ENCODE assay signal across 10 cellular contexts in genomic region chr1:12179638-12180121, GRCh38. TPM values are rescaled to one million over a fixed set of nuclear protein-coding genes. Genes with fewer than 3 reads are reported as not detected.
DNase-seq lines count a peak whose midpoint lies in the region; ATAC-seq and TF ChIP-seq lines count a peak whose summit lies in the region.
"Had no signal": no experiment of that assay in that cellular context is flagged by ENCODE, and none has a peak within 500 bp of the region (broad histone marks: within the 10 kb centered on the region; RNA-seq: fewer than 3 reads in every experiment).

No MANE protein-coding gene starts in this region.

- H3K27me3 Mint-ChIP-seq in activated CD4-positive, alpha-beta T cell treated with anti-CD3 and anti-CD28 coated beads, Interleukin-2, amount 10 ng/mL, durations not matched to agents 7 days and 5 days, result no peaks in the 10 kb centered on the region
- H3K27me3 Mint-ChIP-seq in activated naive CD8-positive, alpha-beta T cell treated with anti-CD3 and anti-CD28 coated beads for 36 hours, result no peaks in the 10 kb centered on the region

- no peaks in the 10 kb centered on the region for H3K9me3 Mint-ChIP-seq in activated CD4-positive, alpha-beta T cell treated with anti-CD3 and anti-CD28 coated beads, Interleukin-2, amount 10 ng/mL, durations not matched to agents 7 days and 5 days
- no peaks in the 10 kb centered on the region for H3K9me3 Mint-ChIP-seq in activated naive CD8-positive, alpha-beta T cell treated with anti-CD3 and anti-CD28 coated beads for 36 hours

- POLR2A ChIA-PET in activated CD4-positive, alpha-beta T cell treated with anti-CD3 and anti-CD28 coated beads, Interleukin-2, amount 10 ng/mL, durations not matched to agents 7 days and 5 days (lab: Charles Lee), result no interaction called here

- H3K36me3 ChIP-seq in liver (ENCODE audit: control insufficient read depth in 4 of 4, insufficient read depth in 3 of 4, low read depth in 1 of 4, low read length in 3 of 4), result no peaks in the 10 kb centered on the region

- H3K27me3 ChIP-seq in liver (ENCODE audit: control insufficient read depth in 4 of 4, insufficient read depth in 4 of 4, low read length in 3 of 4), result no peaks in the 10 kb centered on the region

- peak overlapping the region; percentile 92 for H3K27ac Mint-ChIP-seq in activated CD4-positive, alpha-beta T cell treated with anti-CD3 and anti-CD28 coated beads, Interleukin-2, amount 10 ng/mL, durations not matched to agents 7 days and 5 days
- peak overlapping the region; percentile 93 for H3K27ac Mint-ChIP-seq in activated naive CD8-positive, alpha-beta T cell treated with anti-CD3 and anti-CD28 coated beads for 36 hours

- TF ChIP-seq CTCF in liver (IDR thresholded peaks at IDR 0.05; ENCODE audit: low read depth, low read length, missing input control), result no peak

- H3K4me3 ChIP-seq in liver (ENCODE audit: low read depth in 1 of 3, low read length in 3 of 3), result no peak overlapping the region
- H3K4me3 ChIP-seq: A549 had no signal

- H3K4me1 Mint-ChIP-seq in activated CD4-positive, alpha-beta T cell treated with anti-CD3 and anti-CD28 coated beads, Interleukin-2, amount 10 ng/mL, durations not matched to agents 7 days and 5 days, result peaks cover 76% of the 10 kb centered on the region
- peaks cover 79% of the 10 kb centered on the region for H3K4me1 Mint-ChIP-seq in activated naive CD8-positive, alpha-beta T cell treated with anti-CD3 and anti-CD28 coated beads for 36 hours

- WGBS in liver, result 86% methylated on average over 9 of the region's 9 CpGs

- no peak for ATAC-seq in GM21528 (IDR thresholded peaks at IDR 0.05; ENCODE audit: low FRiP score, unreplicated experiment)
- ATAC-seq: A549 had no signal

- no peak for DNase-seq in activated CD4-positive, alpha-beta T cell treated with anti-CD3 and anti-CD28 coated beads, Interleukin-2, amount 10 ng/mL, durations not matched to agents 7 days and 5 days
- no peak for DNase-seq in activated CD4-positive, alpha-beta T cell treated with anti-CD3 and anti-CD28 coated beads, Interleukin-2, amount 50 U/mL, for 4 hours
- DNase-seq in activated naive CD8-positive, alpha-beta T cell treated with anti-CD3 and anti-CD28 coated beads for 36 hours, result no peak
- no peak for DNase-seq in substantia nigra (lab: John Stamatoyannopoulos, UW)
- no peak for DNase-seq in NOMO-1 (lab: John Stamatoyannopoulos, UW; ENCODE audit: unreplicated experiment in 2 of 2)
- DNase-seq in NCI-H69 (lab: John Stamatoyannopoulos, UW), result no peak
- DNase-seq: cerebellar nuclear complex had no signal

- H3K36me3 Mint-ChIP-seq in activated CD4-positive, alpha-beta T cell treated with anti-CD3 and anti-CD28 coated beads, Interleukin-2, amount 10 ng/mL, durations not matched to agents 7 days and 5 days (ENCODE audit: low read depth), result peaks cover 33% of the 10 kb centered on the region
- peaks cover 58% of the 10 kb centered on the region for H3K36me3 Mint-ChIP-seq in activated naive CD8-positive, alpha-beta T cell treated with anti-CD3 and anti-CD28 coated beads for 36 hours

- H3K4me1 ChIP-seq in liver (ENCODE audit: control insufficient read depth in 4 of 4, insufficient read depth in 4 of 4, low read length in 3 of 4), result peaks cover 13 to 61% (median 32%) of the 10 kb centered on the region in 4 donors

- H3K27ac ChIP-seq in liver (ENCODE audit: low read depth in 1 of 2, low read length in 2 of 2) (peak overlapping the region; percentile 64 to 87), substantia nigra (ENCODE audit: low read depth, low read length, poor library complexity, severe bottlenecking) (peak overlapping the region; percentile 62)
- H3K27ac ChIP-seq: A549 had no signal

- no peak overlapping the region for H3K4me3 Mint-ChIP-seq in activated CD4-positive, alpha-beta T cell treated with anti-CD3 and anti-CD28 coated beads, Interleukin-2, amount 10 ng/mL, durations not matched to agents 7 days and 5 days
- peak overlapping the region; percentile 68 for H3K4me3 Mint-ChIP-seq in activated naive CD8-positive, alpha-beta T cell treated with anti-CD3 and anti-CD28 coated beads for 36 hours

- no peak overlapping the region for H3K9ac ChIP-seq in liver (ENCODE audit: low read depth in 1 of 2, low read length in 2 of 2)

- CTCF ChIA-PET in activated CD4-positive, alpha-beta T cell treated with anti-CD3 and anti-CD28 coated beads, Interleukin-2, amount 10 ng/mL, durations not matched to agents 7 days and 5 days (lab: Charles Lee), result interaction anchor here (1.0 to 4.5 kb wide), 6 partner anchors 8 to 38 kb away, joined by 3 to 26 read pairs (median 6); no protein-coding TSS in a partner anchor

- no peaks in the 10 kb centered on the region for H3K9me3 ChIP-seq in liver (ENCODE audit: control insufficient read depth in 4 of 4, low read length in 3 of 4)
- H3K9me3 ChIP-seq: A549 had no signal

- no peak for TF ChIP-seq RAD21 in liver (IDR thresholded peaks at IDR 0.05)

TF ChIP-seq in liver, 16 proteins besides CTCF, POLR2A, EP300 and RAD21:
- TF ChIP-seq FOXA2 (IDR thresholded peaks at IDR 0.05) (no peak), GABPA (IDR thresholded peaks at IDR 0.05 in 1 of 2, conservative IDR thresholded peaks at IDR 0.05 in 1 of 2) (no peak), RXRA (IDR thresholded peaks at IDR 0.05) (no peak), REST (IDR thresholded peaks at IDR 0.05) (no peak), HNF4A (conservative IDR thresholded peaks at IDR 0.05) (no peak), SP1 (IDR thresholded peaks at IDR 0.05) (no peak), EGR1 (IDR thresholded peaks at IDR 0.05; ENCODE audit: low read depth in 2 of 2) (no peak), FOXA1 (IDR thresholded peaks at IDR 0.05) (no peak), NR2F2 (IDR thresholded peaks at IDR 0.05) (no peak), HNF4G (IDR thresholded peaks at IDR 0.05) (no peak), YY1 (IDR thresholded peaks at IDR 0.05) (no peak), JUND (IDR thresholded peaks at IDR 0.05) (no peak), TAF1 (conservative IDR thresholded peaks at IDR 0.05) (no peak), ATF3 (IDR thresholded peaks at IDR 0.05) (no peak)
- TF ChIP-seq, protein P1, sequence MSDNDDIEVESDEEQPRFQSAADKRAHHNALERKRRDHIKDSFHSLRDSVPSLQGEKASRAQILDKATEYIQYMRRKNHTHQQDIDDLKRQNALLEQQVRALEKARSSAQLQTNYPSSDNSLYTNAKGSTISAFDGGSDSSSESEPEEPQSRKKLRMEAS (IDR thresholded peaks at IDR 0.05), result no peak
- TF ChIP-seq, protein P2, sequence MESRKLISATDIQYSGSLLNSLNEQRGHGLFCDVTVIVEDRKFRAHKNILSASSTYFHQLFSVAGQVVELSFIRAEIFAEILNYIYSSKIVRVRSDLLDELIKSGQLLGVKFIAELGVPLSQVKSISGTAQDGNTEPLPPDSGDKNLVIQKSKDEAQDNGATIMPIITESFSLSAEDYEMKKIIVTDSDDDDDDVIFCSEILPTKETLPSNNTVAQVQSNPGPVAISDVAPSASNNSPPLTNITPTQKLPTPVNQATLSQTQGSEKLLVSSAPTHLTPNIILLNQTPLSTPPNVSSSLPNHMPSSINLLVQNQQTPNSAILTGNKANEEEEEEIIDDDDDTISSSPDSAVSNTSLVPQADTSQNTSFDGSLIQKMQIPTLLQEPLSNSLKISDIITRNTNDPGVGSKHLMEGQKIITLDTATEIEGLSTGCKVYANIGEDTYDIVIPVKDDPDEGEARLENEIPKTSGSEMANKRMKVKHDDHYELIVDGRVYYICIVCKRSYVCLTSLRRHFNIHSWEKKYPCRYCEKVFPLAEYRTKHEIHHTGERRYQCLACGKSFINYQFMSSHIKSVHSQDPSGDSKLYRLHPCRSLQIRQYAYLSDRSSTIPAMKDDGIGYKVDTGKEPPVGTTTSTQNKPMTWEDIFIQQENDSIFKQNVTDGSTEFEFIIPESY (IDR thresholded peaks at IDR 0.05), result no peak

RNA-seq across cellular contexts. Expression of gene TNFRSF1B, which starts 12.9 kb away (rescaled TPM):
- total RNA-seq in activated CD4-positive, alpha-beta T cell treated with anti-CD3 and anti-CD28 coated beads, Interleukin-2, amount 10 ng/mL, durations not matched to agents 7 days and 5 days, result 100 to 1,000 TPM; 167 to 190 TPM
- 100 to 1,000 TPM; 187 to 193 TPM for total RNA-seq in activated naive CD8-positive, alpha-beta T cell treated with anti-CD3 and anti-CD28 coated beads for 36 hours
- 10 to 100 TPM; 16.0 to 16.9 TPM for total RNA-seq in liver
- polyA plus RNA-seq in liver, result 10 to 100 TPM in 1 of 2 donors, 1 to 10 TPM in 1; 7.2 to 19.6 TPM

RNA-seq across cellular contexts. Expression of gene VPS13D, which starts 50.1 kb away (rescaled TPM):
- 10 to 100 TPM; 34.0 to 41.9 TPM for total RNA-seq in activated CD4-positive, alpha-beta T cell treated with anti-CD3 and anti-CD28 coated beads, Interleukin-2, amount 10 ng/mL, durations not matched to agents 7 days and 5 days
- total RNA-seq in activated naive CD8-positive, alpha-beta T cell treated with anti-CD3 and anti-CD28 coated beads for 36 hours, result 10 to 100 TPM; 27.7 to 29.1 TPM
- 10 to 100 TPM; 14.5 to 68.3 TPM for total RNA-seq in liver
- 10 to 100 TPM; 10.2 to 10.7 TPM for polyA plus RNA-seq in liver

Comparison
In these comparisons a context has a peak if more than half of its experiments do, and no peak if none do; other contexts are left out.
1. RNA of gene TNFRSF1B, which starts 12.9 kb away (total RNA-seq): 187 to 193 TPM in activated naive CD8-positive, alpha-beta T cell treated with anti-CD3 and anti-CD28 coated beads for 36 hours and 167 to 190 TPM in activated CD4-positive, alpha-beta T cell treated with anti-CD3 and anti-CD28 coated beads, Interleukin-2, amount 10 ng/mL, durations not matched to agents 7 days and 5 days; 16.0 to 16.9 TPM in liver; every median in the first group is over 4 times any median in the second.